Comparison of ENCODE assay signal across 20 cellular contexts in the genomic region with DNA sequence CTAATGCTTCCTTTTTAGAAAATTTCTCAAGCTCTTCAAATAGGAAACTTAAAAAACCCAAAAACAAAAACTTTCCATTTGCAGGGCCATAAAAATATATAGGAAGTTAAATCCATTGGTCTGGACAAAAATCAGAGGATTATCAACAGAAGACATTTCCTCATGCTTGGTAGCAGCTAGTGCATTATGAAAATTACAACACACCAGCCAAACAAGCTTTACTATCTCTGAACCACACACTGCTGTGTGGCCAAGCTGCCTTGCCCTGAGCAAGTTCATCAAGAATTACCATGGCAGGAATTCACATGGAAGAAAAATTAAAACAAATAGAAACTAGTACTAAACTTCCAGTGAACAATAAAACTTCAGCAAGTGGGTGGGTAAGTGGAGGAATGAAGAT. TPM values are rescaled to one million over a fixed set of nuclear protein-coding genes. Genes with fewer than 3 reads are reported as not detected.
DNase-seq lines count a peak whose midpoint lies in the region; ATAC-seq and TF ChIP-seq lines count a peak whose summit lies in the region.
"Had no signal": no experiment of that assay in that cellular context is flagged by ENCODE, and none has a peak within 500 bp of the region (broad histone marks: within the 10 kb centered on the region; RNA-seq: fewer than 3 reads in every experiment).

No MANE protein-coding gene starts in this region.

- peaks cover 11% of the 10 kb centered on the region for H3K36me3 Mint-ChIP-seq in WTC11
- H3K36me3 Mint-ChIP-seq in neural crest cell (ENCODE audit: low read depth): peaks cover 23% of the 10 kb centered on the region
- peaks cover 15% of the 10 kb centered on the region for H3K36me3 Mint-ChIP-seq in activated CD4-positive, alpha-beta memory T cell treated with anti-CD3 and anti-CD28 coated beads for 36 hours

- H3K4me3 ChIP-seq in esophagus (ENCODE audit: low read depth in 1 of 2, low read length in 2 of 2): peak overlapping the region in 1 of 2 donors; percentile 5
- no peak overlapping the region for H3K4me3 ChIP-seq in right cardiac atrium (ENCODE audit: low read length)
- H3K4me3 ChIP-seq: transverse colon had no signal

- no peaks in the 10 kb centered on the region for H3K27me3 ChIP-seq in esophagus (ENCODE audit: control insufficient read depth in 1 of 2, insufficient read depth in 2 of 2, low read length in 2 of 2)
- no peaks in the 10 kb centered on the region for H3K27me3 ChIP-seq in right cardiac atrium (ENCODE audit: control insufficient read depth, insufficient read depth)
- H3K27me3 ChIP-seq: foreskin keratinocyte, transverse colon had no signal

- POLR2A ChIA-PET in WTC11 (lab: Charles Lee): no interaction called here
- POLR2A ChIA-PET in activated CD4-positive, alpha-beta memory T cell treated with anti-CD3 and anti-CD28 coated beads for 36 hours (lab: Charles Lee): no interaction called here

- CTCF ChIA-PET in WTC11 (lab: Charles Lee): interaction anchor here (1.0 kb wide), 1 partner anchor 67 kb away, joined by 3 read pairs; no protein-coding TSS in a partner anchor
- CTCF ChIA-PET in activated CD4-positive, alpha-beta memory T cell treated with anti-CD3 and anti-CD28 coated beads for 36 hours (lab: Charles Lee): interaction anchor here (0.7 kb wide), 1 partner anchor 476 kb away, joined by 3 read pairs; no protein-coding TSS in a partner anchor

- peak overlapping the region; percentile 47; the same call in 1 of the 2 replicates for H3K27ac Mint-ChIP-seq in WTC11
- no peak overlapping the region for H3K27ac Mint-ChIP-seq in neural crest cell (ENCODE audit: unreplicated experiment)
- H3K27ac Mint-ChIP-seq in activated CD4-positive, alpha-beta memory T cell treated with anti-CD3 and anti-CD28 coated beads for 36 hours: no peak overlapping the region
- H3K27ac Mint-ChIP-seq: activated CD4-positive, alpha-beta memory T cell treated with anti-CD3 and anti-CD28 coated beads, Interleukin-2, amount 10 ng/mL, durations not matched to agents 7 days and 5 days had no signal

- no peak for TF ChIP-seq CTCF in WTC11 (IDR thresholded peaks at IDR 0.05)
- no peak for TF ChIP-seq CTCF in neural crest cell (conservative IDR thresholded peaks at IDR 0.05)

- intact Hi-C loops in activated CD4-positive, alpha-beta memory T cell treated with anti-CD3 and anti-CD28 coated beads for 36 hours (cut with micrococcal nuclease): no loop called here
- intact Hi-C loops in right cardiac atrium (cut with DNase I): loop anchor here in 1 of 4 donors (10.0 kb wide), 2 partner anchors 71 to 111 kb away; no protein-coding TSS in a partner anchor

- H3K4me3 Mint-ChIP-seq in WTC11 (peak overlapping the region; percentile 36; the same call in 1 of the 2 replicates), neural crest cell (peak overlapping the region; percentile 17)
- H3K4me3 Mint-ChIP-seq in activated CD4-positive, alpha-beta memory T cell treated with anti-CD3 and anti-CD28 coated beads for 36 hours: no peak overlapping the region
- H3K4me3 Mint-ChIP-seq: activated CD4-positive, alpha-beta memory T cell treated with anti-CD3 and anti-CD28 coated beads, Interleukin-2, amount 10 ng/mL, durations not matched to agents 7 days and 5 days had no signal

- H3K9me3 ChIP-seq in esophagus (ENCODE audit: control insufficient read depth in 2 of 2, insufficient read depth in 1 of 2, low read depth in 1 of 2, low read length in 1 of 2) (no peaks in the 10 kb centered on the region), right cardiac atrium (ENCODE audit: control insufficient read depth, low read length) (no peaks in the 10 kb centered on the region)
- H3K9me3 ChIP-seq: neutrophil, transverse colon had no signal

- H3K4me1 Mint-ChIP-seq in WTC11 (peaks cover 65% of the 10 kb centered on the region), neural crest cell (peaks cover 34% of the 10 kb centered on the region)
- peaks cover 35% of the 10 kb centered on the region for H3K4me1 Mint-ChIP-seq in activated CD4-positive, alpha-beta memory T cell treated with anti-CD3 and anti-CD28 coated beads for 36 hours (ENCODE audit: low read depth)

- H3K27ac ChIP-seq in esophagus (ENCODE audit: low read depth in 2 of 2, low read length in 1 of 2): peak overlapping the region; percentile 1 to 68
- H3K27ac ChIP-seq in right cardiac atrium (ENCODE audit: low read length): no peak overlapping the region
- H3K27ac ChIP-seq: foreskin keratinocyte, neutrophil, transverse colon had no signal

- DNase-seq in MV-4-11 (lab: John Stamatoyannopoulos, UW): peak; percentile 71
- DNase-seq in WTC11 (ENCODE audit: low spot score): no peak
- DNase-seq in neural crest cell (ENCODE audit: low read depth, low spot score): no peak
- DNase-seq in activated CD4-positive, alpha-beta memory T cell treated with anti-CD3 and anti-CD28 coated beads for 36 hours: no peak
- DNase-seq in SW480 (ENCODE audit: low spot score): no peak
- DNase-seq in right cardiac atrium: no peak
- DNase-seq: activated CD4-positive, alpha-beta memory T cell treated with anti-CD3 and anti-CD28 coated beads, Interleukin-2, amount 10 ng/mL, durations not matched to agents 7 days and 5 days; activated CD4-positive, CD25-positive, alpha-beta regulatory T cell; activated effector memory CD4-positive, alpha-beta T cell treated with anti-CD3 and anti-CD28 coated beads, Interleukin-2, amount 50 U/mL, for 16 hours; cortex of kidney; foreskin keratinocyte; hippocampal formation; islet precursor cell; NCI-H1417 treated with DMSO at 0.1 percent for 48 hours; NCI-H510A treated with DMSO at 0.1 percent for 48 hours; transverse colon had no signal

- H3K4me1 ChIP-seq in esophagus (ENCODE audit: control insufficient read depth in 2 of 2, insufficient read depth in 2 of 2, low read length in 1 of 2): peaks cover 4 to 11% of the 10 kb centered on the region in 2 donors
- H3K4me1 ChIP-seq in right cardiac atrium (ENCODE audit: control insufficient read depth, insufficient read depth, low read length): peaks cover 6% of the 10 kb centered on the region
- H3K4me1 ChIP-seq: foreskin keratinocyte had no signal

- peaks cover 5% of the 10 kb centered on the region for H3K27me3 Mint-ChIP-seq in WTC11 (ENCODE audit: low read depth)
- H3K27me3 Mint-ChIP-seq in neural crest cell (ENCODE audit: low read depth): peaks cover 3% of the 10 kb centered on the region
- peaks cover 2% of the 10 kb centered on the region for H3K27me3 Mint-ChIP-seq in activated CD4-positive, alpha-beta memory T cell treated with anti-CD3 and anti-CD28 coated beads for 36 hours
- H3K27me3 Mint-ChIP-seq: activated CD4-positive, alpha-beta memory T cell treated with anti-CD3 and anti-CD28 coated beads, Interleukin-2, amount 10 ng/mL, durations not matched to agents 7 days and 5 days had no signal

- ATAC-seq in WTC11 (no peak), HG03469 (IDR thresholded peaks at IDR 0.05; ENCODE audit: unreplicated experiment) (no peak), right cardiac atrium (no peak)
- ATAC-seq: foreskin keratinocyte, Panc1 had no signal

- H3K36me3 ChIP-seq in esophagus (ENCODE audit: control insufficient read depth in 2 of 2, insufficient read depth in 2 of 2, low read length in 1 of 2): peaks cover 0 to under 1% of the 10 kb centered on the region in 2 donors
- H3K36me3 ChIP-seq: neutrophil, transverse colon had no signal

- H3K9me3 Mint-ChIP-seq in WTC11: no peaks in the 10 kb centered on the region
- H3K9me3 Mint-ChIP-seq in neural crest cell: no peaks in the 10 kb centered on the region
- peaks cover 12% of the 10 kb centered on the region for H3K9me3 Mint-ChIP-seq in activated CD4-positive, alpha-beta memory T cell treated with anti-CD3 and anti-CD28 coated beads for 36 hours

TF ChIP-seq in WTC11, 78 proteins besides CTCF, POLR2A, EP300 and RAD21:
- no peak for TF ChIP-seq NFE2L1 (CRISPR knock-in tag; IDR thresholded peaks at IDR 0.05)

RNA-seq across cellular contexts. Expression of gene USP46, which starts 3.6 kb away (rescaled TPM):
- 48.1 to 54.1 TPM (median 49.5 TPM) in 3 replicates for total RNA-seq in WTC11 (2021)
- 1 to 10 TPM; 5.5 to 7.2 TPM for polyA plus RNA-seq in esophagus
- 34.0 and 41.1 TPM in 2 replicates for total RNA-seq in neural crest cell
- total RNA-seq in activated CD4-positive, alpha-beta memory T cell treated with anti-CD3 and anti-CD28 coated beads for 36 hours: 1 to 10 TPM; 6.2 to 7.0 TPM
- 10 to 100 TPM; 51.1 to 63.7 (median 59.5) TPM for total RNA-seq in right cardiac atrium
- polyA plus RNA-seq in right cardiac atrium: 12.6 TPM
